Comparison of ENCODE assay signal across 15 cellular contexts in the genomic region with DNA sequence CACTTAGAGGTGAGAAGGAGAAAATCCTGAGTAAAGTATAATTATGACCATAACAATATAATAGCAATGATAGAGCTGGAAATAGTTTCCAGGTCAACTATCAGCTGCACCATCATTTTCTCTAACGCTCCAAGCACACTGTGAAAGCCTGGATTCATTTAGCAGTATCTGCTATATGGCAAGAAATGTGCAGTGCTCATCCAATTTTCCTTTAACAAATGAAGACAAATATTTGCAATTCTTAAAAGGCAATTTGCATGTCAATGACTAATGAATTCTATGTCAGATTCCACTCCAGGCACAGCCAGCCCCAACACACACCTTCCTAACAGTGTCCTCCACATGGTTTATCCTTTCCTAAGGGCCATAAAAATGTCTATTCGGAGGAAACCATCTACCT. TPM values are rescaled to one million over a fixed set of nuclear protein-coding genes. Genes with fewer than 3 reads are reported as not detected.
"Had no signal": no experiment of that assay in that cellular context is flagged by ENCODE, and none has a peak within 500 bp of the region (broad histone marks: within the 10 kb centered on the region; RNA-seq: fewer than 3 reads in every experiment).

No MANE protein-coding gene starts in this region.

- H3K4me3 Mint-ChIP-seq: activated CD4-positive, alpha-beta T cell treated with anti-CD3 and anti-CD28 coated beads, Interleukin-2, amount 10 ng/mL, durations not matched to agents 7 days and 5 days; activated naive CD8-positive, alpha-beta T cell treated with anti-CD3 and anti-CD28 coated beads for 36 hours; dendritic cell treated with granulocyte-macrophage colony-stimulating factor and Interleukin-4, amounts not matched to agents 40 ng/mL and 50 ng/mL, for 4 days; naive B cell; neural progenitor cell had no signal

- H3K27me3 ChIP-seq: hepatocyte, neural progenitor cell had no signal

- H3K27ac Mint-ChIP-seq: activated CD4-positive, alpha-beta T cell treated with anti-CD3 and anti-CD28 coated beads, Interleukin-2, amount 10 ng/mL, durations not matched to agents 7 days and 5 days; activated naive CD8-positive, alpha-beta T cell treated with anti-CD3 and anti-CD28 coated beads for 36 hours; dendritic cell treated with granulocyte-macrophage colony-stimulating factor and Interleukin-4, amounts not matched to agents 40 ng/mL and 50 ng/mL, for 4 days; naive B cell; neural progenitor cell had no signal

- H3K4me1 ChIP-seq: neural progenitor cell, parathyroid adenoma had no signal

- DNase-seq: activated CD4-positive, alpha-beta T cell treated with anti-CD3 and anti-CD28 coated beads, Interleukin-2, amount 10 ng/mL, durations not matched to agents 7 days and 5 days; activated CD8-positive, alpha-beta memory T cell treated with anti-CD3 and anti-CD28 coated beads for 24 hours; activated naive CD8-positive, alpha-beta T cell treated with anti-CD3 and anti-CD28 coated beads for 36 hours; amygdala; effector memory CD4-positive, alpha-beta T cell; naive B cell; stimulated activated CD4-positive, alpha-beta T cell treated with anti-CD3 and anti-CD28 coated beads, Interleukin-12 subunit alpha, Interleukin-12 subunit beta, amount 100 ng/mL, for 4 hours; stimulated activated CD4-positive, alpha-beta T cell treated with anti-CD3 and anti-CD28 coated beads, Interleukin-2, amount 100 ng/mL, for 24 hours had no signal

- H3K4me1 Mint-ChIP-seq: activated CD4-positive, alpha-beta T cell treated with anti-CD3 and anti-CD28 coated beads, Interleukin-2, amount 10 ng/mL, durations not matched to agents 7 days and 5 days; activated naive CD8-positive, alpha-beta T cell treated with anti-CD3 and anti-CD28 coated beads for 36 hours; naive B cell had no signal

- H3K9me3 Mint-ChIP-seq: activated CD4-positive, alpha-beta T cell treated with anti-CD3 and anti-CD28 coated beads, Interleukin-2, amount 10 ng/mL, durations not matched to agents 7 days and 5 days; activated naive CD8-positive, alpha-beta T cell treated with anti-CD3 and anti-CD28 coated beads for 36 hours; dendritic cell treated with granulocyte-macrophage colony-stimulating factor and Interleukin-4, amounts not matched to agents 40 ng/mL and 50 ng/mL, for 4 days; naive B cell; neural progenitor cell had no signal

- H3K27me3 Mint-ChIP-seq: dendritic cell treated with granulocyte-macrophage colony-stimulating factor and Interleukin-4, amounts not matched to agents 40 ng/mL and 50 ng/mL, for 4 days had no signal

- ATAC-seq: left lobe of liver had no signal

- H3K9me3 ChIP-seq: thoracic aorta had no signal

- H3K27ac ChIP-seq: hepatocyte, neural progenitor cell, parathyroid adenoma, thoracic aorta had no signal

- H2AFZ ChIP-seq: hepatocyte, neural progenitor cell, parathyroid adenoma had no signal

- H3K79me2 ChIP-seq: hepatocyte, parathyroid adenoma had no signal

- H3K36me3 ChIP-seq: neural progenitor cell, thoracic aorta had no signal

- H3K4me3 ChIP-seq: hepatocyte, neural progenitor cell, thoracic aorta had no signal

- H3K36me3 Mint-ChIP-seq: activated naive CD8-positive, alpha-beta T cell treated with anti-CD3 and anti-CD28 coated beads for 36 hours; naive B cell; neural progenitor cell had no signal

RNA-seq across cellular contexts. Expression of a gene that starts 12.7 kb away (rescaled TPM):
- total RNA-seq: activated CD4-positive, alpha-beta T cell treated with anti-CD3 and anti-CD28 coated beads, Interleukin-2, amount 10 ng/mL, durations not matched to agents 7 days and 5 days; activated naive CD8-positive, alpha-beta T cell treated with anti-CD3 and anti-CD28 coated beads for 36 hours; T-helper 2 cell treated with Interferon-gamma antibody and Interleukin-4, amounts not matched to agents 100 ng/mL and 5 ng/mL, for 36 hours had no signal
